In the genomic region with DNA sequence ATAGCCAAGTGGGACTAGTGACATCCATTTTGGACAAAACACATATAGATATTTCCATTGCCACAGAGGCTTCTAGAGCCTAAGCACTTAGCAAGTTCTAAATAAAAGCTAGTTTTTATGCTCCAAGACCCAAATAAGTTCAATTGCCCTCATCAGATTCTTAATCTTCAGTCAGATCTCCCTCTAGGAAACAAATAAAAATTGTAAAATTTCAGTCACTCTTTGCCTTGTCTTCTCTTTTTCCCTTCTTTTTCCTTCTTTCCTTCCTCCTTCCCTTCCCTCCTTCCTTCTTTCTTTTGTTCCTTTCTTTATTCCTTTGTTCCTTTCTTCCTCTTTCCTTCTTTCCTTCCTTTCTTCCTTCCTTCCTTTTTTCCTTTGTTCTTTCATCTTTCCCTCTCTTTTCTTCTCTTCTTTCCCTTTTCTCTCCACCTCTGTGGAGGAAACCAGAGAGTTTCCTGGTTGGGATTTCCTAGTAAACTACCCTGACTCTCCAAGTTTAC, we compare ENCODE assay signal across 22 cellular contexts.
A peak's percentile ranks its signal among the peaks of the same experiment; 100 is the strongest.
DNase-seq lines count a peak whose midpoint lies in the region; ATAC-seq, FAIRE-seq and TF ChIP-seq lines count a peak whose summit lies in the region.
"Had no signal": no experiment of that assay in that cellular context is flagged by ENCODE, and none has a peak within 500 bp of the region (broad histone marks: within the 10 kb centered on the region; RNA-seq: fewer than 3 reads in every experiment).

No MANE protein-coding gene starts in this region.

- no peak overlapping the region for H3K4me3 Mint-ChIP-seq in neural crest cell
- H3K4me3 Mint-ChIP-seq: B cell; CD4-positive, alpha-beta T cell; CD8-positive, alpha-beta T cell had no signal

- H3K4me2 ChIP-seq in DND-41 (ENCODE audit: insufficient read depth, low read length) = no peak overlapping the region
- no peak overlapping the region for H3K4me2 ChIP-seq in K562 (ENCODE audit: insufficient read depth, low read length)
- H3K4me2 ChIP-seq: A549; BLaER1 treated with 17β-estradiol and CSF1 and Interleukin-3, amounts not matched to agents 10 nM and 100 nM had no signal

- DNase-seq in DND-41 = no peak
- no peak for DNase-seq in K562 (ENCODE audit: extremely low read depth in 1 of 4, low spot score in 3 of 4)
- no peak for DNase-seq in neural crest cell (ENCODE audit: low read depth, low spot score)
- DNase-seq in HAP-1 (ENCODE audit: low spot score in 2 of 2) = no peak
- no peak for DNase-seq in stimulated activated CD4-positive, alpha-beta T cell treated with anti-CD3 and anti-CD28 coated beads, Interleukin-12 subunit alpha, Interleukin-12 subunit beta, amount 100 ng/mL, for 4 hours
- DNase-seq: AML-193; CD4-positive, alpha-beta T cell; CD8-positive, alpha-beta T cell; COR-L47; DMS 273 treated with DMSO at 0.1 percent for 48 hours; DMS153; DMS53; DMS79; GF-D8 had no signal

- H3K9me3 ChIP-seq in DND-41 (ENCODE audit: insufficient read depth, low read length, severe bottlenecking) (peaks cover 21% of the 10 kb centered on the region), K562 (replicated peaks; ENCODE audit: control insufficient read depth, insufficient read depth, low read depth, low read length) (no peaks in the 10 kb centered on the region; the same call in 1 of the 2 replicates), HAP-1 (no peaks in the 10 kb centered on the region)

- H2AFZ ChIP-seq in DND-41 (ENCODE audit: low read depth, low read length) (no peak overlapping the region), K562 (ENCODE audit: low read depth, low read length) (no peak overlapping the region)

- no peak overlapping the region for H3K4me3 ChIP-seq in DND-41 (ENCODE audit: low read depth in 1 of 2, low read length in 2 of 2)
- H3K4me3 ChIP-seq in K562 = no peak overlapping the region
- H3K4me3 ChIP-seq in HAP-1 = no peak overlapping the region
- H3K4me3 ChIP-seq: A549; BLaER1 treated with 17β-estradiol and CSF1 and Interleukin-3, amounts not matched to agents 10 nM and 100 nM had no signal

- H3K27ac ChIP-seq in DND-41 (ENCODE audit: low read length) = peak overlapping the region; percentile 94
- H3K27ac ChIP-seq in K562 (ENCODE audit: extremely low read depth, low read depth, low read length) = no peak overlapping the region
- H3K27ac ChIP-seq: 22Rv1; A549; BLaER1 treated with 17β-estradiol and CSF1 and Interleukin-3, amounts not matched to agents 10 nM and 100 nM; C4-2B had no signal

- H3K9ac ChIP-seq in DND-41 (ENCODE audit: low read depth, low read length) (no peak overlapping the region), K562 (ENCODE audit: insufficient read depth in 1 of 2, low read depth in 2 of 2, low read length in 2 of 2) (no peak overlapping the region)
- H3K9ac ChIP-seq: BLaER1 treated with 17β-estradiol and CSF1 and Interleukin-3, amounts not matched to agents 10 nM and 100 nM had no signal

- no TSS peak for BruUV-seq in K562 (replicated peaks; lab: Mats Ljungman, UMichigan)

- no peaks in the 10 kb centered on the region for H3K9me1 ChIP-seq in K562 (ENCODE audit: control insufficient read depth, insufficient read depth, low read length)

- ATAC-seq in DND-41 (ENCODE audit: insufficient read depth, low read depth) (no peak), K562 (no peak)
- ATAC-seq: A549; CD8-positive, alpha-beta T cell had no signal

- TF ChIP-seq EP300 in K562 (IDR thresholded peaks at IDR 0.05; ENCODE audit: low read length) = no peak

- no peaks in the 10 kb centered on the region for H3K4me1 Mint-ChIP-seq in neural crest cell
- H3K4me1 Mint-ChIP-seq: B cell had no signal

- TF ChIP-seq CTCF in DND-41 (IDR thresholded peaks at IDR 0.05; ENCODE audit: borderline replicate concordance, extremely low read depth, low read length, poor library complexity, severe bottlenecking) = no peak
- no peak for TF ChIP-seq CTCF in K562 (IDR thresholded peaks at IDR 0.05 in 2 of 3, conservative IDR thresholded peaks at IDR 0.05 in 1 of 3; ENCODE audit: insufficient read depth in 2 of 3, low read depth in 1 of 3, low read length in 3 of 3)
- TF ChIP-seq CTCF in neural crest cell (conservative IDR thresholded peaks at IDR 0.05) = no peak

- no peak for TF ChIP-seq RAD21 in K562 (CRISPR knock-in tag; conservative IDR thresholded peaks at IDR 0.05 in 1 of 2, IDR thresholded peaks at IDR 0.05 in 1 of 2)

- H3K27me3 ChIP-seq in DND-41 (ENCODE audit: insufficient read depth, low read length, poor library complexity) = no peaks in the 10 kb centered on the region
- H3K27me3 ChIP-seq in K562 (ENCODE audit: control insufficient read depth in 2 of 2, insufficient read depth in 2 of 2, low read length in 2 of 2) = no peaks in the 10 kb centered on the region
- peaks cover 2% of the 10 kb centered on the region; the same call in 1 of the 2 replicates for H3K27me3 ChIP-seq in HAP-1 (ENCODE audit: low read depth)
- H3K27me3 ChIP-seq: BLaER1 treated with 17β-estradiol and CSF1 and Interleukin-3, amounts not matched to agents 10 nM and 100 nM had no signal

- CTCF ChIA-PET in K562 (lab: Yijun Ruan, JAX; ENCODE audit: low intra/inter-chr PET ratio) = no interaction called here

- in situ Hi-C loops in K562 (cut with MboI) = no loop called here
- in situ Hi-C loops in HAP-1 (cut with MboI; ENCODE audit: low sequenced_read_pairs) = no loop called here

- POLR2A ChIA-PET in K562 (lab: Yijun Ruan, JAX) = no interaction called here

- intact Hi-C loops in K562 (cut with micrococcal nuclease) = no loop called here

- H3K79me2 ChIP-seq in DND-41 (ENCODE audit: insufficient read depth, low read length) (no peaks in the 10 kb centered on the region), K562 (ENCODE audit: control insufficient read depth, insufficient read depth, low read length) (no peaks in the 10 kb centered on the region)

- H3K9me3 Mint-ChIP-seq in neural crest cell = peaks cover 6% of the 10 kb centered on the region
- H3K9me3 Mint-ChIP-seq: CD4-positive, alpha-beta T cell; CD8-positive, alpha-beta T cell had no signal

- H4K20me1 ChIP-seq in DND-41 (ENCODE audit: insufficient read depth, low read length) (no peaks in the 10 kb centered on the region), K562 (replicated peaks; ENCODE audit: control insufficient read depth, insufficient read depth, low read length) (no peaks in the 10 kb centered on the region)
- H4K20me1 ChIP-seq: BLaER1 treated with 17β-estradiol and CSF1 and Interleukin-3, amounts not matched to agents 10 nM and 100 nM had no signal

- H3K36me3 Mint-ChIP-seq in neural crest cell (ENCODE audit: low read depth) = peaks cover 2% of the 10 kb centered on the region
- H3K36me3 Mint-ChIP-seq: CD8-positive, alpha-beta T cell had no signal

- TF ChIP-seq POLR2A in K562 (conservative IDR thresholded peaks at IDR 0.05) = no peak

- FAIRE-seq in K562 (lab: Jason Lieb, UNC) = no peak
- FAIRE-seq: A549, G401.6, GM12891, GM19239 had no signal

- no peaks in the 10 kb centered on the region for H3K36me3 ChIP-seq in DND-41 (ENCODE audit: insufficient read depth, low read length)
- no peaks in the 10 kb centered on the region for H3K36me3 ChIP-seq in K562 (ENCODE audit: control insufficient read depth, insufficient read depth, low read length)
- no peaks in the 10 kb centered on the region for H3K36me3 ChIP-seq in HAP-1 (replicated peaks)
- H3K36me3 ChIP-seq: BLaER1 treated with 17β-estradiol and CSF1 and Interleukin-3, amounts not matched to agents 10 nM and 100 nM had no signal

- H3K4me1 ChIP-seq in DND-41 (ENCODE audit: insufficient read depth, low read length) = peaks cover 48% of the 10 kb centered on the region
- no peaks in the 10 kb centered on the region for H3K4me1 ChIP-seq in K562 (replicated peaks in 1 of 2; ENCODE audit: control insufficient read depth in 2 of 2, insufficient read depth in 2 of 2, low read length in 2 of 2)
- peaks cover 7% of the 10 kb centered on the region for H3K4me1 ChIP-seq in HAP-1
- H3K4me1 ChIP-seq: A549; BLaER1 treated with 17β-estradiol and CSF1 and Interleukin-3, amounts not matched to agents 10 nM and 100 nM had no signal

- no peaks in the 10 kb centered on the region for H3K27me3 Mint-ChIP-seq in neural crest cell (ENCODE audit: low read depth)
- H3K27me3 Mint-ChIP-seq: CD4-positive, alpha-beta T cell had no signal

- peak overlapping the region; percentile 81 for H3K27ac Mint-ChIP-seq in neural crest cell (ENCODE audit: unreplicated experiment)
- H3K27ac Mint-ChIP-seq: B cell; CD4-positive, alpha-beta T cell; CD8-positive, alpha-beta T cell had no signal

TF ChIP-seq in K562, 482 proteins besides CTCF, POLR2A, EP300 and RAD21 (continues in another document):
- TF ChIP-seq SOX6 (IDR thresholded peaks at IDR 0.05) (no peak), TAF7 (tag; IDR thresholded peaks at IDR 0.05) (no peak), MIER1 (IDR thresholded peaks at IDR 0.05; ENCODE audit: low read depth) (no peak), MXI1 (IDR thresholded peaks at IDR 0.05; ENCODE audit: low read depth, low read length) (no peak), KAT8 (IDR thresholded peaks at IDR 0.05; ENCODE audit: low read depth) (no peak), ZNF436 (CRISPR knock-in tag; IDR thresholded peaks at IDR 0.05) (no peak)
- TF ChIP-seq, protein P1, sequence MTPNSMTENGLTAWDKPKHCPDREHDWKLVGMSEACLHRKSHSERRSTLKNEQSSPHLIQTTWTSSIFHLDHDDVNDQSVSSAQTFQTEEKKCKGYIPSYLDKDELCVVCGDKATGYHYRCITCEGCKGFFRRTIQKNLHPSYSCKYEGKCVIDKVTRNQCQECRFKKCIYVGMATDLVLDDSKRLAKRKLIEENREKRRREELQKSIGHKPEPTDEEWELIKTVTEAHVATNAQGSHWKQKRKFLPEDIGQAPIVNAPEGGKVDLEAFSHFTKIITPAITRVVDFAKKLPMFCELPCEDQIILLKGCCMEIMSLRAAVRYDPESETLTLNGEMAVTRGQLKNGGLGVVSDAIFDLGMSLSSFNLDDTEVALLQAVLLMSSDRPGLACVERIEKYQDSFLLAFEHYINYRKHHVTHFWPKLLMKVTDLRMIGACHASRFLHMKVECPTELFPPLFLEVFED (CRISPR knock-in tag; conservative IDR thresholded peaks at IDR 0.05) = 0 out of 2 replicates have a peak, but pooled peaks have one; percentile 39
- TF ChIP-seq, protein P2, sequence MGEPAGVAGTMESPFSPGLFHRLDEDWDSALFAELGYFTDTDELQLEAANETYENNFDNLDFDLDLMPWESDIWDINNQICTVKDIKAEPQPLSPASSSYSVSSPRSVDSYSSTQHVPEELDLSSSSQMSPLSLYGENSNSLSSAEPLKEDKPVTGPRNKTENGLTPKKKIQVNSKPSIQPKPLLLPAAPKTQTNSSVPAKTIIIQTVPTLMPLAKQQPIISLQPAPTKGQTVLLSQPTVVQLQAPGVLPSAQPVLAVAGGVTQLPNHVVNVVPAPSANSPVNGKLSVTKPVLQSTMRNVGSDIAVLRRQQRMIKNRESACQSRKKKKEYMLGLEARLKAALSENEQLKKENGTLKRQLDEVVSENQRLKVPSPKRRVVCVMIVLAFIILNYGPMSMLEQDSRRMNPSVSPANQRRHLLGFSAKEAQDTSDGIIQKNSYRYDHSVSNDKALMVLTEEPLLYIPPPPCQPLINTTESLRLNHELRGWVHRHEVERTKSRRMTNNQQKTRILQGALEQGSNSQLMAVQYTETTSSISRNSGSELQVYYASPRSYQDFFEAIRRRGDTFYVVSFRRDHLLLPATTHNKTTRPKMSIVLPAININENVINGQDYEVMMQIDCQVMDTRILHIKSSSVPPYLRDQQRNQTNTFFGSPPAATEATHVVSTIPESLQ (CRISPR knock-in tag; IDR thresholded peaks at IDR 0.05) = no peak
